In genomic region chr3:150409527-150410310, GRCh38 we compare ENCODE assay signal across 8 cellular contexts. TPM values are rescaled to one million over a fixed set of nuclear protein-coding genes. Genes with fewer than 3 reads are reported as not detected.
DNase-seq lines count a peak whose midpoint lies in the region; ATAC-seq and TF ChIP-seq lines count a peak whose summit lies in the region.

No MANE protein-coding gene starts in this region.

- H4K20me1 ChIP-seq in PC-9 (ENCODE audit: insufficient read depth), result peaks cover 55% of the 10 kb centered on the region

- H3K4me1 Mint-ChIP-seq in neural crest cell, result peaks cover 47% of the 10 kb centered on the region

- POLR2A ChIA-PET in PC-9 (lab: Charles Lee; ENCODE audit: unreplicated experiment), result interaction anchor here (0.6 to 1.0 kb wide), 5 partner anchors 86 to 178 kb away, joined by 3 to 14 read pairs (median 5); no protein-coding TSS in a partner anchor

- H3K27ac ChIP-seq in PC-9 (peak overlapping the region; percentile 97), suprapubic skin (peak overlapping the region; percentile 100)

- intact Hi-C loops in PC-9 (cut with micrococcal nuclease; ENCODE audit: unreplicated experiment), result loop anchor here (1.0 to 10.0 kb wide), 8 partner anchors 60 to 475 kb away; partner anchors contain the start of genes EIF2A and SERP1

- CTCF ChIA-PET in PC-9 (lab: Charles Lee), result interaction anchor here (0.5 to 0.7 kb wide), 3 partner anchors 86 to 180 kb away, joined by 3 to 10 read pairs (median 4); no protein-coding TSS in a partner anchor

- H3K4me3 ChIP-seq in PC-9 (peak overlapping the region; percentile 69), fibroblast of villous mesenchyme (ENCODE audit: low read depth, low read length) (peak overlapping the region; percentile 98), suprapubic skin (peak overlapping the region; percentile 97)

- H3K27me3 Mint-ChIP-seq in neural crest cell (ENCODE audit: low read depth), result no peaks in the 10 kb centered on the region

- H3K4me1 ChIP-seq in PC-9 (replicated peaks; ENCODE audit: insufficient read depth) (peaks cover 30% of the 10 kb centered on the region), suprapubic skin (peaks cover 40% of the 10 kb centered on the region)

- H3K9me3 ChIP-seq in PC-9 (ENCODE audit: insufficient read depth, low read depth) (no peaks in the 10 kb centered on the region), suprapubic skin (no peaks in the 10 kb centered on the region)

- peaks cover 30% of the 10 kb centered on the region for H3F3A ChIP-seq in PC-9 (ENCODE audit: insufficient read depth, low read depth)

- H3K36me3 ChIP-seq in PC-9 (ENCODE audit: low read depth) (peaks cover 12% of the 10 kb centered on the region; the same call in 1 of the 2 replicates), suprapubic skin (no peaks in the 10 kb centered on the region)

- no peak for TF ChIP-seq EP300 in suprapubic skin (IDR thresholded peaks at IDR 0.05)

- TF ChIP-seq CTCF in PC-9 (conservative IDR thresholded peaks at IDR 0.05) (peak; percentile 54), fibroblast of villous mesenchyme (IDR thresholded peaks at IDR 0.05; ENCODE audit: insufficient read depth, low read depth, low read length) (peak; percentile 59), neural crest cell (conservative IDR thresholded peaks at IDR 0.05) (peak; percentile 55), suprapubic skin (IDR thresholded peaks at IDR 0.05) (peak in 1 of 2 donors; percentile 69)

- peaks cover 71% of the 10 kb centered on the region for H3K79me2 ChIP-seq in PC-9 (ENCODE audit: low read depth)

- ATAC-seq in HG03521 (IDR thresholded peaks at IDR 0.05; ENCODE audit: unreplicated experiment), result peak; percentile 24

- TF ChIP-seq POLR2A in GM19193 (IDR thresholded peaks at IDR 0.05; ENCODE audit: extremely low read depth, insufficient read depth, insufficient read length) (peak; percentile 22), suprapubic skin (IDR thresholded peaks at IDR 0.05) (peak in 1 of 2 donors; percentile 25)

- H3K4me2 ChIP-seq in PC-9, result peak overlapping the region; percentile 81

- DNase-seq in CD1c-positive myeloid dendritic cell (ENCODE audit: extremely low spot score), result peak; percentile 88
- peak; percentile 43 to 72 for DNase-seq in PC-9
- DNase-seq in activated effector memory CD4-positive, alpha-beta T cell treated with Interleukin-2 at 50 U/mL for 16 hours, result peak; percentile 41
- DNase-seq in fibroblast of villous mesenchyme (ENCODE audit: low read depth), result peak; percentile 81
- peak; percentile 70 for DNase-seq in neural crest cell (ENCODE audit: low read depth, low spot score)
- peak; percentile 85 to 88 for DNase-seq in suprapubic skin (ENCODE audit: low spot score in 2 of 2)

- BruUV-seq in PC-9 (replicated peaks; lab: Mats Ljungman, UMichigan), result no TSS peak

- H3K27ac Mint-ChIP-seq in neural crest cell (ENCODE audit: unreplicated experiment), result peak overlapping the region; percentile 97

- peak overlapping the region; percentile 99 for H3K4me3 Mint-ChIP-seq in neural crest cell

- H3K27me3 ChIP-seq in PC-9 (ENCODE audit: insufficient read depth, low read depth) (no peaks in the 10 kb centered on the region), suprapubic skin (no peaks in the 10 kb centered on the region)

- no peaks in the 10 kb centered on the region for H3K36me3 Mint-ChIP-seq in neural crest cell (ENCODE audit: low read depth)

- no peaks in the 10 kb centered on the region for H3K9me3 Mint-ChIP-seq in neural crest cell

- H3K9me2 ChIP-seq in PC-9 (ENCODE audit: insufficient read depth), result no peaks in the 10 kb centered on the region; the same call in 1 of the 2 replicates

- WGBS in suprapubic skin, result 0% methylated on average over 17 of the region's 71 CpGs

- peak overlapping the region; percentile 80; the same call in 1 of the 2 replicates for H2AFZ ChIP-seq in PC-9

RNA-seq across cellular contexts. Expression of gene TSC22D2, which starts 1.6 kb away (rescaled TPM):
- total RNA-seq in PC-9 (2021) (20.5 and 32.0 TPM in 2 replicates), fibroblast of villous mesenchyme (14.2 and 16.4 TPM in 2 replicates), neural crest cell (37.9 and 40.8 TPM in 2 replicates), suprapubic skin (10 to 100 TPM; 13.2 to 19.5 (median 16.4) TPM)

Comparison
In these comparisons a context has a peak if more than half of its experiments do, and no peak if none do; other contexts are left out.
1. Peak in every context shown above with its lines: DNase-seq, ATAC-seq, H3K4me3 ChIP-seq and H3K27ac ChIP-seq.